ENCODE assay signal across 8 cellular contexts in genomic region chr14:77037338-77037782, GRCh38. TPM values are rescaled to one million over a fixed set of nuclear protein-coding genes. Genes with fewer than 3 reads are reported as not detected.
A peak's percentile ranks its signal among the peaks of the same experiment; 100 is the strongest.
DNase-seq lines count a peak whose midpoint lies in the region; ATAC-seq and TF ChIP-seq lines count a peak whose summit lies in the region.

No MANE protein-coding gene starts in this region.

- H3K36me3 Mint-ChIP-seq in stimulated activated naive CD8-positive, alpha-beta T cell treated with anti-CD3 and anti-CD28 coated beads, Interleukin-15, Interleukin-2, amounts not matched to agents 100 ng/mL and 50 ng/mL, for 24 hours (ENCODE audit: low read depth) = no peaks in the 10 kb centered on the region
- H3K36me3 Mint-ChIP-seq in activated naive CD8-positive, alpha-beta T cell = no peaks in the 10 kb centered on the region
- H3K36me3 Mint-ChIP-seq in mesothelial cell of epicardium = no peaks in the 10 kb centered on the region

- TF ChIP-seq CTCF in mesothelial cell of epicardium (IDR thresholded peaks at IDR 0.05; ENCODE audit: unreplicated experiment) = no peak
- TF ChIP-seq CTCF in foreskin keratinocyte (conservative IDR thresholded peaks at IDR 0.05) = no peak

- H3K4me3 Mint-ChIP-seq in stimulated activated naive CD8-positive, alpha-beta T cell treated with anti-CD3 and anti-CD28 coated beads, Interleukin-15, Interleukin-2, amounts not matched to agents 100 ng/mL and 50 ng/mL, for 24 hours = peak overlapping the region; percentile 75
- H3K4me3 Mint-ChIP-seq in activated naive CD8-positive, alpha-beta T cell = peak overlapping the region; percentile 87
- no peak overlapping the region for H3K4me3 Mint-ChIP-seq in mesothelial cell of epicardium

- H3K4me1 Mint-ChIP-seq in stimulated activated naive CD8-positive, alpha-beta T cell treated with anti-CD3 and anti-CD28 coated beads, Interleukin-15, Interleukin-2, amounts not matched to agents 100 ng/mL and 50 ng/mL, for 24 hours (ENCODE audit: low read depth) = peaks cover 88% of the 10 kb centered on the region
- peaks cover 85% of the 10 kb centered on the region for H3K4me1 Mint-ChIP-seq in activated naive CD8-positive, alpha-beta T cell (ENCODE audit: low read depth)
- peaks cover 89% of the 10 kb centered on the region for H3K4me1 Mint-ChIP-seq in mesothelial cell of epicardium

- H3K4me1 ChIP-seq in foreskin keratinocyte = peaks cover 37% of the 10 kb centered on the region

- H3K27me3 ChIP-seq in foreskin keratinocyte = no peaks in the 10 kb centered on the region

- H3K27me3 Mint-ChIP-seq in stimulated activated naive CD8-positive, alpha-beta T cell treated with anti-CD3 and anti-CD28 coated beads, Interleukin-15, Interleukin-2, amounts not matched to agents 100 ng/mL and 50 ng/mL, for 24 hours = no peaks in the 10 kb centered on the region
- H3K27me3 Mint-ChIP-seq in activated naive CD8-positive, alpha-beta T cell = no peaks in the 10 kb centered on the region
- H3K27me3 Mint-ChIP-seq in mesothelial cell of epicardium (ENCODE audit: low read depth) = no peaks in the 10 kb centered on the region

- no peak overlapping the region for H3K27ac ChIP-seq in foreskin keratinocyte

- peak overlapping the region; percentile 91 for H3K27ac Mint-ChIP-seq in stimulated activated naive CD8-positive, alpha-beta T cell treated with anti-CD3 and anti-CD28 coated beads, Interleukin-15, Interleukin-2, amounts not matched to agents 100 ng/mL and 50 ng/mL, for 24 hours
- H3K27ac Mint-ChIP-seq in activated naive CD8-positive, alpha-beta T cell = peak overlapping the region; percentile 94
- peak overlapping the region; percentile 99 for H3K27ac Mint-ChIP-seq in mesothelial cell of epicardium

- ATAC-seq in stimulated activated naive CD8-positive, alpha-beta T cell treated with anti-CD3 and anti-CD28 coated beads, Interleukin-15, Interleukin-2, amounts not matched to agents 100 U/mL and 50 U/mL, for 24 hours = no peak
- no peak for ATAC-seq in foreskin keratinocyte
- no peak for ATAC-seq in HG03439 (IDR thresholded peaks at IDR 0.05; ENCODE audit: unreplicated experiment)

- no peak for DNase-seq in stimulated activated naive CD8-positive, alpha-beta T cell treated with anti-CD3 and anti-CD28 coated beads, Interleukin-15, Interleukin-2, amounts not matched to agents 100 U/mL and 50 U/mL, for 24 hours
- DNase-seq in mesothelial cell of epicardium (ENCODE audit: low spot score in 2 of 2, unreplicated experiment in 2 of 2) (no peak), foreskin keratinocyte (no peak), NCI-H187 treated with DMSO at 0.1 percent for 48 hours (lab: John Stamatoyannopoulos, UW) (no peak), NCI-H2171 treated with DMSO at 0.1 percent for 48 hours (lab: John Stamatoyannopoulos, UW) (no peak)

- H3K9me3 Mint-ChIP-seq in stimulated activated naive CD8-positive, alpha-beta T cell treated with anti-CD3 and anti-CD28 coated beads, Interleukin-15, Interleukin-2, amounts not matched to agents 100 ng/mL and 50 ng/mL, for 24 hours = no peaks in the 10 kb centered on the region
- H3K9me3 Mint-ChIP-seq in activated naive CD8-positive, alpha-beta T cell (ENCODE audit: low read depth) = no peaks in the 10 kb centered on the region
- H3K9me3 Mint-ChIP-seq in mesothelial cell of epicardium = no peaks in the 10 kb centered on the region

RNA-seq across cellular contexts. Expression of gene IRF2BPL, which starts 8.9 kb away (rescaled TPM):
- total RNA-seq in mesothelial cell of epicardium = 126 to 131 TPM (median 128 TPM) in 3 replicates
- 20.2 and 20.7 TPM in 2 replicates for total RNA-seq in foreskin keratinocyte
- polyA plus RNA-seq in foreskin keratinocyte = 8.0 and 8.7 TPM in 2 replicates
